ENCODE assay signal across 19 cellular contexts in genomic region chr2:223618172-223619035, GRCh38. TPM values are rescaled to one million over a fixed set of nuclear protein-coding genes. Genes with fewer than 3 reads are reported as not detected.
DNase-seq lines count a peak whose midpoint lies in the region; TF ChIP-seq lines count a peak whose summit lies in the region.
"Had no signal": no experiment of that assay in that cellular context is flagged by ENCODE, and none has a peak within 500 bp of the region (broad histone marks: within the 10 kb centered on the region; RNA-seq: fewer than 3 reads in every experiment).

No MANE protein-coding gene starts in this region.

- H3K9me2 ChIP-seq in OCI-LY7 (ENCODE audit: insufficient read depth, low read length), result no peaks in the 10 kb centered on the region

- H3K27ac ChIP-seq in OCI-LY7 (ENCODE audit: low read depth, low read length, poor library complexity, severe bottlenecking), result no peak overlapping the region
- H3K27ac ChIP-seq: hepatocyte, left ventricle myocardium inferior had no signal

- intact Hi-C loops in OCI-LY7 (cut with micrococcal nuclease; ENCODE audit: unreplicated experiment) (no loop called here), cardiac septum (cut with DNase I) (loop anchor here (10.0 kb wide), 1 partner anchor 564 kb away; the partner anchor contains the start of gene KCNE4)

- H3K9me3 ChIP-seq in OCI-LY7 (ENCODE audit: low read length), result no peaks in the 10 kb centered on the region
- H3K9me3 ChIP-seq: left ventricle myocardium inferior, mucosa of descending colon had no signal

- CTCF ChIA-PET in OCI-LY7 (lab: Charles Lee; ENCODE audit: unreplicated experiment), result no interaction called here

- H3K36me3 Mint-ChIP-seq in osteocyte (ENCODE audit: unreplicated experiment), result no peaks in the 10 kb centered on the region
- H3K36me3 Mint-ChIP-seq: activated naive CD8-positive, alpha-beta T cell treated with anti-CD3 and anti-CD28 coated beads, Interleukin-2, amount 10 ng/mL, durations not matched to agents 7 days and 5 days had no signal

- H4K20me1 ChIP-seq in OCI-LY7 (ENCODE audit: insufficient read depth, low read length), result no peaks in the 10 kb centered on the region

- H3K4me1 ChIP-seq in OCI-LY7 (ENCODE audit: insufficient read depth, low read length, poor library complexity, severe bottlenecking), result no peaks in the 10 kb centered on the region

- H3K4me3 ChIP-seq in OCI-LY7 (ENCODE audit: low read depth, low read length, poor library complexity, severe bottlenecking) (no peak overlapping the region), fibroblast of villous mesenchyme (ENCODE audit: low read depth, low read length) (no peak overlapping the region)
- H3K4me3 ChIP-seq: hepatocyte, left ventricle myocardium inferior, mucosa of descending colon had no signal

- H3K79me2 ChIP-seq in OCI-LY7 (ENCODE audit: insufficient read depth, low read depth, low read length), result no peaks in the 10 kb centered on the region
- H3K79me2 ChIP-seq: hepatocyte had no signal

- H2AFZ ChIP-seq in OCI-LY7 (ENCODE audit: low read length), result no peak overlapping the region
- H2AFZ ChIP-seq: hepatocyte had no signal

- no peak overlapping the region for H3K27ac Mint-ChIP-seq in osteocyte (ENCODE audit: unreplicated experiment)
- H3K27ac Mint-ChIP-seq: activated naive CD8-positive, alpha-beta T cell treated with anti-CD3 and anti-CD28 coated beads, Interleukin-2, amount 10 ng/mL, durations not matched to agents 7 days and 5 days; activated T-helper 1 cell treated with anti-CD3 and anti-CD28 coated beads, Interleukin-12 subunit alpha, Interleukin-12 subunit beta, Interleukin-2, Interleukin-4 antibody, amounts not matched to agents 30 ng/mL and 10 ng/mL and 1 ng/mL, durations not matched to agents 14 hours and 24 hours and 36 hours; T-helper 17 cell had no signal

- DNase-seq in ELF-1 (ENCODE audit: low read depth, low spot score), result peak; percentile 88
- no peak for DNase-seq in OCI-LY7 (ENCODE audit: low spot score)
- DNase-seq in fibroblast of villous mesenchyme (ENCODE audit: low read depth), result no peak
- DNase-seq in osteocyte (ENCODE audit: extremely low spot score, unreplicated experiment), result no peak
- no peak for DNase-seq in NCI-H2029 treated with DMSO at 0.1 percent for 48 hours (lab: John Stamatoyannopoulos, UW)
- DNase-seq in NCI-H2171 treated with DMSO at 0.1 percent for 48 hours (lab: John Stamatoyannopoulos, UW), result no peak
- DNase-seq in cardiac septum (ENCODE audit: low spot score), result no peak
- DNase-seq: activated CD8-positive, alpha-beta memory T cell treated with anti-CD3 and anti-CD28 coated beads for 24 hours; activated naive CD8-positive, alpha-beta T cell treated with anti-CD3 and anti-CD28 coated beads, Interleukin-2, amount 10 ng/mL, durations not matched to agents 7 days and 5 days; AML-193; effector CD8-positive, alpha-beta T cell; GOT3; left ventricle myocardium inferior; mucosa of descending colon; Right ventricle myocardium superior; T-helper 17 cell had no signal

- no peak overlapping the region for H3K4me2 ChIP-seq in OCI-LY7 (ENCODE audit: low read length)
- H3K4me2 ChIP-seq: hepatocyte had no signal

- no TSS peak for BruUV-seq in OCI-LY7 (replicated peaks; lab: Mats Ljungman, UMichigan)

- no peaks in the 10 kb centered on the region for H3K36me3 ChIP-seq in OCI-LY7 (ENCODE audit: insufficient read depth, low read length)
- H3K36me3 ChIP-seq: left ventricle myocardium inferior had no signal

- POLR2A ChIA-PET in OCI-LY7 (lab: Charles Lee), result no interaction called here

- peak; percentile 30; the same call in 1 of the 2 replicates for TF ChIP-seq CTCF in OCI-LY7 (conservative IDR thresholded peaks at IDR 0.05; ENCODE audit: low read length)
- peak; percentile 12 for TF ChIP-seq CTCF in fibroblast of villous mesenchyme (IDR thresholded peaks at IDR 0.05; ENCODE audit: insufficient read depth, low read depth, low read length)
- TF ChIP-seq CTCF in osteocyte (IDR thresholded peaks at IDR 0.05), result peak; percentile 20

- H3K4me3 Mint-ChIP-seq in osteocyte (ENCODE audit: unreplicated experiment), result no peak overlapping the region
- H3K4me3 Mint-ChIP-seq: activated naive CD8-positive, alpha-beta T cell treated with anti-CD3 and anti-CD28 coated beads, Interleukin-2, amount 10 ng/mL, durations not matched to agents 7 days and 5 days; activated T-helper 1 cell treated with anti-CD3 and anti-CD28 coated beads, Interleukin-12 subunit alpha, Interleukin-12 subunit beta, Interleukin-2, Interleukin-4 antibody, amounts not matched to agents 30 ng/mL and 10 ng/mL and 1 ng/mL, durations not matched to agents 14 hours and 24 hours and 36 hours; T-helper 17 cell had no signal

- H3K9me3 Mint-ChIP-seq in osteocyte (ENCODE audit: unreplicated experiment), result no peaks in the 10 kb centered on the region
- H3K9me3 Mint-ChIP-seq: activated naive CD8-positive, alpha-beta T cell treated with anti-CD3 and anti-CD28 coated beads, Interleukin-2, amount 10 ng/mL, durations not matched to agents 7 days and 5 days; activated T-helper 1 cell treated with anti-CD3 and anti-CD28 coated beads, Interleukin-12 subunit alpha, Interleukin-12 subunit beta, Interleukin-2, Interleukin-4 antibody, amounts not matched to agents 30 ng/mL and 10 ng/mL and 1 ng/mL, durations not matched to agents 14 hours and 24 hours and 36 hours had no signal

- H3K4me1 Mint-ChIP-seq in osteocyte (ENCODE audit: unreplicated experiment), result peaks cover 23% of the 10 kb centered on the region
- H3K4me1 Mint-ChIP-seq: activated naive CD8-positive, alpha-beta T cell treated with anti-CD3 and anti-CD28 coated beads, Interleukin-2, amount 10 ng/mL, durations not matched to agents 7 days and 5 days; T-helper 17 cell had no signal

- H3K27me3 Mint-ChIP-seq in osteocyte (ENCODE audit: unreplicated experiment), result no peaks in the 10 kb centered on the region

RNA-seq across cellular contexts. Expression of gene SCG2, which starts 16.2 kb away (rescaled TPM):
- total RNA-seq in OCI-LY7 (2014; rRNA removed; shearing (Covaris generic)), result 0.06 and 0.26 TPM in 2 replicates
- total RNA-seq in OCI-LY7 (2022) (not detected in 2 replicates), fibroblast of villous mesenchyme (0.86 and 0.97 TPM in 2 replicates), osteocyte (132 and 134 TPM in 2 replicates), cardiac septum (0.97 TPM)
- total RNA-seq: activated naive CD8-positive, alpha-beta T cell treated with anti-CD3 and anti-CD28 coated beads, Interleukin-2, amount 10 ng/mL, durations not matched to agents 7 days and 5 days; activated T-helper 1 cell treated with anti-CD3 and anti-CD28 coated beads, Interleukin-12 subunit alpha, Interleukin-12 subunit beta, Interleukin-2, Interleukin-4 antibody, amounts not matched to agents 30 ng/mL and 10 ng/mL and 1 ng/mL, durations not matched to agents 14 hours and 24 hours and 36 hours; HT-29; Right ventricle myocardium superior; T-helper 17 cell had no signal

Comparison
In these comparisons a context has a peak if more than half of its experiments do, and no peak if none do; other contexts are left out.
1. RNA of gene SCG2, which starts 16.2 kb away (total RNA-seq): 132 to 134 TPM in osteocyte; 0.97 TPM in cardiac septum (single experiment), 0.86 to 0.97 TPM in fibroblast of villous mesenchyme and 0.06 to 0.26 TPM in OCI-LY7; every median in the first group is over 10 times any median in the second.
2. Peak in every context shown above with its lines, with median percentiles within 50 percentile points of each other: CTCF ChIP-seq.